ENCODE assay signal across 14 cellular contexts in the genomic region with DNA sequence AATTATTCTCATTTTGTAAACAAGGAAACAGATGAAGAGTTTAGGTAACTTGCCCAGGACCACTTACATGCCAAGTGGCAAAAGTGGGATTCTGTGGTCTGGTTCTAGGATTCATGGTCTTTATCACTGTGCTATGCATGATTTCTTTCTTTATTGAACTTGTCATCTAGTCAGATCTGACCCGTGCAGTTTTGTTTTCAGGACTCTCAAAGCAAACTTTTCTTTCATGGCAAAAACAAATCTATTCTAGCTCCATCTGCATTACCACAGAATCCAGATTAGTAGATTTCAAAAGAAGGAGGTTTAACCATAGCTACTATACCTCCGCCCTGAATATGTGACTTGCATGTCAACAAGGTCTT.
A peak's percentile ranks its signal among the peaks of the same experiment; 100 is the strongest.
DNase-seq lines count a peak whose midpoint lies in the region; ATAC-seq, FAIRE-seq and TF ChIP-seq lines count a peak whose summit lies in the region.
"Had no signal": no experiment of that assay in that cellular context is flagged by ENCODE, and none has a peak within 500 bp of the region (broad histone marks: within the 10 kb centered on the region; RNA-seq: fewer than 3 reads in every experiment).

No MANE protein-coding gene starts in this region.

- H3K27me3 ChIP-seq in HUES48 (ENCODE audit: control insufficient read depth, insufficient read depth, low read length) (no peaks in the 10 kb centered on the region), right lobe of liver (no peaks in the 10 kb centered on the region), brain microvascular endothelial cell (replicated peaks) (no peaks in the 10 kb centered on the region)

- WGBS in right lobe of liver (ENCODE audit: insufficient coverage, low coverage, low lambda C conversion rate, missing lambda C conversion rate) = 46% methylated on average over 2 of the region's 2 CpGs

- in situ Hi-C loops in brain microvascular endothelial cell (cut with HindIII; ENCODE audit: low pct_ligation_motif_present, low sequenced_read_pairs) = no loop called here

- H3K36me3 Mint-ChIP-seq in activated T-helper 2 cell treated with anti-CD3 and anti-CD28 coated beads, Interferon-gamma antibody, Interleukin-2, Interleukin-4, amounts not matched to agents 10 μg/mL and 5 μg/mL and 100 μg/mL, durations not matched to agents 14 hours and 24 hours and 36 hours (ENCODE audit: low read depth) = no peaks in the 10 kb centered on the region
- H3K36me3 Mint-ChIP-seq: IgD-negative memory B cell had no signal

- H3K27ac Mint-ChIP-seq in activated T-helper 2 cell treated with anti-CD3 and anti-CD28 coated beads, Interferon-gamma antibody, Interleukin-2, Interleukin-4, amounts not matched to agents 10 μg/mL and 5 μg/mL and 100 μg/mL, durations not matched to agents 14 hours and 24 hours and 36 hours = no peak overlapping the region
- H3K27ac Mint-ChIP-seq: B cell; CD4-positive, alpha-beta T cell; IgD-negative memory B cell had no signal

- H3K4me1 ChIP-seq in HUES48 (ENCODE audit: control insufficient read depth, insufficient read depth, low read length) = peaks cover 20% of the 10 kb centered on the region
- peaks cover 0 to 10% (median 3%) of the 10 kb centered on the region in 4 donors for H3K4me1 ChIP-seq in right lobe of liver

- H3K4me3 ChIP-seq in HUES48 (ENCODE audit: low read depth, low read length) = no peak overlapping the region
- no peak overlapping the region for H3K4me3 ChIP-seq in right lobe of liver
- no peak overlapping the region for H3K4me3 ChIP-seq in brain microvascular endothelial cell (ENCODE audit: low read depth, low read length)

- H3K4me3 Mint-ChIP-seq in activated T-helper 2 cell treated with anti-CD3 and anti-CD28 coated beads, Interferon-gamma antibody, Interleukin-2, Interleukin-4, amounts not matched to agents 10 μg/mL and 5 μg/mL and 100 μg/mL, durations not matched to agents 14 hours and 24 hours and 36 hours (ENCODE audit: low read depth) = no peak overlapping the region
- H3K4me3 Mint-ChIP-seq: B cell; CD4-positive, alpha-beta T cell; IgD-negative memory B cell had no signal

- intact Hi-C loops in right lobe of liver (cut with DNase I) = no loop called here
- intact Hi-C loops in activated T-helper 2 cell treated with anti-CD3 and anti-CD28 coated beads, Interferon-gamma antibody, Interleukin-2, Interleukin-4, amounts not matched to agents 10 μg/mL and 5 μg/mL and 100 μg/mL, durations not matched to agents 14 hours and 24 hours and 36 hours (cut with micrococcal nuclease) = no loop called here
- intact Hi-C loops in left colon (cut with DNase I, micrococcal nuclease) = no loop called here

- no peaks in the 10 kb centered on the region for H3K9me3 Mint-ChIP-seq in activated T-helper 2 cell treated with anti-CD3 and anti-CD28 coated beads, Interferon-gamma antibody, Interleukin-2, Interleukin-4, amounts not matched to agents 10 μg/mL and 5 μg/mL and 100 μg/mL, durations not matched to agents 14 hours and 24 hours and 36 hours
- H3K9me3 Mint-ChIP-seq: CD4-positive, alpha-beta T cell had no signal

- no peaks in the 10 kb centered on the region for H3K27me3 Mint-ChIP-seq in activated T-helper 2 cell treated with anti-CD3 and anti-CD28 coated beads, Interferon-gamma antibody, Interleukin-2, Interleukin-4, amounts not matched to agents 10 μg/mL and 5 μg/mL and 100 μg/mL, durations not matched to agents 14 hours and 24 hours and 36 hours (ENCODE audit: low read depth)
- H3K27me3 Mint-ChIP-seq: B cell, IgD-negative memory B cell had no signal

- peak; percentile 16 for FAIRE-seq in D721Med (lab: Jason Lieb, UNC)
- FAIRE-seq: A204.1 had no signal

- H3K27ac ChIP-seq in HUES48 (ENCODE audit: low read depth, low read length) (peak overlapping the region; percentile 32), right lobe of liver (no peak overlapping the region), brain microvascular endothelial cell (no peak overlapping the region)

- ATAC-seq in esophagus mucosa (peak; percentile 41), right lobe of liver (peak; percentile 13 to 62 (median 56)), left colon (no peak)

- H3K36me3 ChIP-seq in HUES48 (ENCODE audit: control insufficient read depth, insufficient read depth, low read length) (no peaks in the 10 kb centered on the region), right lobe of liver (no peaks in the 10 kb centered on the region), brain microvascular endothelial cell (replicated peaks) (no peaks in the 10 kb centered on the region)

- DNase-seq in D721Med (ENCODE audit: insufficient read length, low spot score) (no peak), right lobe of liver (no peak), left colon (no peak), brain microvascular endothelial cell (no peak)
- no peak for DNase-seq in activated T-helper 2 cell treated with anti-CD3 and anti-CD28 coated beads, Interferon-gamma antibody, Interleukin-2, Interleukin-4, amounts not matched to agents 10 μg/mL and 5 μg/mL and 100 μg/mL, durations not matched to agents 14 hours and 24 hours and 36 hours (ENCODE audit: low spot score)
- DNase-seq: C1 segment of cervical spinal cord; CD4-positive, alpha-beta T cell; DND-41; GDM1 had no signal

- H3K9me3 ChIP-seq in HUES48 (ENCODE audit: control insufficient read depth, insufficient read depth, low read length) (no peaks in the 10 kb centered on the region), right lobe of liver (no peaks in the 10 kb centered on the region)

- no peak overlapping the region for H3K9ac ChIP-seq in HUES48 (ENCODE audit: low read depth, low read length)

- TF ChIP-seq CTCF in D721Med (IDR thresholded peaks at IDR 0.05; ENCODE audit: insufficient read depth, missing control alignments) (no peak), right lobe of liver (IDR thresholded peaks at IDR 0.05) (no peak), brain microvascular endothelial cell (IDR thresholded peaks at IDR 0.05; ENCODE audit: low read depth, low read length, missing control alignments) (no peak)

- no peaks in the 10 kb centered on the region for H3K4me1 Mint-ChIP-seq in activated T-helper 2 cell treated with anti-CD3 and anti-CD28 coated beads, Interferon-gamma antibody, Interleukin-2, Interleukin-4, amounts not matched to agents 10 μg/mL and 5 μg/mL and 100 μg/mL, durations not matched to agents 14 hours and 24 hours and 36 hours (ENCODE audit: low read depth)
- H3K4me1 Mint-ChIP-seq: B cell had no signal

- no peak for TF ChIP-seq POLR2A in right lobe of liver (IDR thresholded peaks at IDR 0.05)
